ENCODE assay signal across 1 cellular context in genomic region chr5:64147849-64148441, GRCh38.
TF ChIP-seq lines count a peak whose summit lies in the region.

No MANE protein-coding gene starts in this region.

TF ChIP-seq in GM12878, 131 proteins besides CTCF, POLR2A, EP300 and RAD21 (continued from another document):
- no peak for TF ChIP-seq E2F4 (IDR thresholded peaks at IDR 0.05; ENCODE audit: low read depth, low read length)
- peak; percentile 54; the same call in 1 of the 2 replicates for TF ChIP-seq YY1 (IDR thresholded peaks at IDR 0.05; ENCODE audit: low read depth, low read length)
- no peak for TF ChIP-seq USF2 (IDR thresholded peaks at IDR 0.05; ENCODE audit: borderline replicate concordance, low read depth, low read length)
